1 cellular context compared by ENCODE assay signal in the genomic region with DNA sequence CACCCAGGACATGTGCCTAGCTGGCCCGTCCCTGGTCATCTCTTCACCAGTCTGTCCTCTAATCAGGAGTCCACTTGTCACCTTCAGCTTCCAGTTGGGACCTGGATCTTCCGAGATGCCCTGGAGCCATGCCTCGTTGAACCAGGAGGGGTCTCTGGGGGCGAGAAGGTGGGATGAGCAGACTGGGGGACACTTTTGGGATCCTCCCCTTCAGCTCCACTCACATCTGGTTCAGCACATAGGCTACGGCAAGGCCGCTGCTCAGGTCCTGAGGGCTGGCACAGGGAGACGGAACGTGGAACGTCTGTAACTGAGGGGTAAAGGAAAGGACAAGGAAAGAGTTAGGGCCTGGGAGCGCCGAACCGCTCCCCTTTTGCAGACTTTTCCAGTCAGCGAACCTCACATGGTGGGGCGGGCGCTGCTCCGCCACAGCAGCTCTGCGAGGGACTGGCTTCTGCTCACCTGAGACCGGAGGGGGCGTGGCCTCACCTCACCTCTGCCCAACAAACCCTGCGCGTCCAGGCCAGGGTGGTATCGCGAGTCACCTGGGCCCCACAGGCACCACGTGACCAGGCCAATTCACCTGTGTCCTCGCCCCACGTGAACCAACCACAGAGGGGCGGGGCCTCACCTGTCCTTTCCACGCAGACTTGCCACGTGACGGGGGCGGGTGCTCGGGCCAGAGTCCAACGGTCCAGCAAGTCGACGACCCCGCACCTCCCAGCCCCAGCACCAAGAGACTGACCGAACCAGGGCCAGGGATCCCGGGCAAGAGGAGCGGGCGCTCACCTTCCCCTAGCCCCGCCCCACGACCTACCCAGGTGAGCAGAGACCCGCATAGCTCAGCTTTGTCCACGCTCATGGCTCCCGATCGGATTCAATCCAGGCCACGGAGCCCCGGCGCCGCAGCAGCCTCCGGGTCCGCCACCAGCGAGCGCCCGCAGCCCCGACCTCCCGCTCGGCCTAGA.
TF ChIP-seq lines count a peak whose summit lies in the region.

HOOK2 (minus strand) TSS at position 965 of the 968 bp plus-strand sequence; CDS start at position 862, 103 bp downstream.

TF ChIP-seq in K562, 482 proteins besides CTCF, POLR2A, EP300 and RAD21 (continues in another document):
- peak; percentile 28; the same call in 1 of the 2 replicates for TF ChIP-seq MYC (IDR thresholded peaks at IDR 0.05; ENCODE audit: low read depth, low read length)
- peak; percentile 70; the same call in 1 of the 2 replicates for TF ChIP-seq MYC (CRISPR knock-in tag; IDR thresholded peaks at IDR 0.05; ENCODE audit: borderline replicate concordance, low read depth)
- TF ChIP-seq, protein P1, sequence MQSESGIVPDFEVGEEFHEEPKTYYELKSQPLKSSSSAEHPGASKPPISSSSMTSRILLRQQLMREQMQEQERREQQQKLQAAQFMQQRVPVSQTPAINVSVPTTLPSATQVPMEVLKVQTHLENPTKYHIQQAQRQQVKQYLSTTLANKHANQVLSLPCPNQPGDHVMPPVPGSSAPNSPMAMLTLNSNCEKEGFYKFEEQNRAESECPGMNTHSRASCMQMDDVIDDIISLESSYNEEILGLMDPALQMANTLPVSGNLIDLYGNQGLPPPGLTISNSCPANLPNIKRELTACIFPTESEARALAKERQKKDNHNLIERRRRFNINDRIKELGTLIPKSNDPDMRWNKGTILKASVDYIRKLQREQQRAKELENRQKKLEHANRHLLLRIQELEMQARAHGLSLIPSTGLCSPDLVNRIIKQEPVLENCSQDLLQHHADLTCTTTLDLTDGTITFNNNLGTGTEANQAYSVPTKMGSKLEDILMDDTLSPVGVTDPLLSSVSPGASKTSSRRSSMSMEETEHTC (IDR thresholded peaks at IDR 0.05): 0 out of 2 replicates have a peak, but pooled peaks have one; percentile 35
- TF ChIP-seq HCFC1 (IDR thresholded peaks at IDR 0.05; ENCODE audit: low read depth, low read length): no peak
- peak; percentile 30; the same call in 1 of the 2 replicates for TF ChIP-seq SP1 (CRISPR knock-in tag; IDR thresholded peaks at IDR 0.05)
- TF ChIP-seq NKRF (IDR thresholded peaks at IDR 0.05; ENCODE audit: borderline replicate concordance): peak; percentile 63; the same call in 1 of the 2 replicates
- TF ChIP-seq, protein P2, sequence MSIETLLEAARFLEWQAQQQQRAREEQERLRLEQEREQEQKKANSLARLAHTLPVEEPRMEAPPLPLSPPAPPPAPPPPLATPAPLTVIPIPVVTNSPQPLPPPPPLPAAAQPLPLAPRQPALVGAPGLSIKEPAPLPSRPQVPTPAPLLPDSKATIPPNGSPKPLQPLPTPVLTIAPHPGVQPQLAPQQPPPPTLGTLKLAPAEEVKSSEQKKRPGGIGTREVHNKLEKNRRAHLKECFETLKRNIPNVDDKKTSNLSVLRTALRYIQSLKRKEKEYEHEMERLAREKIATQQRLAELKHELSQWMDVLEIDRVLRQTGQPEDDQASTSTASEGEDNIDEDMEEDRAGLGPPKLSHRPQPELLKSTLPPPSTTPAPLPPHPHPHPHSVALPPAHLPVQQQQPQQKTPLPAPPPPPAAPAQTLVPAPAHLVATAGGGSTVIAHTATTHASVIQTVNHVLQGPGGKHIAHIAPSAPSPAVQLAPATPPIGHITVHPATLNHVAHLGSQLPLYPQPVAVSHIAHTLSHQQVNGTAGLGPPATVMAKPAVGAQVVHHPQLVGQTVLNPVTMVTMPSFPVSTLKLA (conservative IDR thresholded peaks at IDR 0.05): peak; percentile 53 to 74; a peak in 3 of 4 replicates
- TF ChIP-seq, protein P3, sequence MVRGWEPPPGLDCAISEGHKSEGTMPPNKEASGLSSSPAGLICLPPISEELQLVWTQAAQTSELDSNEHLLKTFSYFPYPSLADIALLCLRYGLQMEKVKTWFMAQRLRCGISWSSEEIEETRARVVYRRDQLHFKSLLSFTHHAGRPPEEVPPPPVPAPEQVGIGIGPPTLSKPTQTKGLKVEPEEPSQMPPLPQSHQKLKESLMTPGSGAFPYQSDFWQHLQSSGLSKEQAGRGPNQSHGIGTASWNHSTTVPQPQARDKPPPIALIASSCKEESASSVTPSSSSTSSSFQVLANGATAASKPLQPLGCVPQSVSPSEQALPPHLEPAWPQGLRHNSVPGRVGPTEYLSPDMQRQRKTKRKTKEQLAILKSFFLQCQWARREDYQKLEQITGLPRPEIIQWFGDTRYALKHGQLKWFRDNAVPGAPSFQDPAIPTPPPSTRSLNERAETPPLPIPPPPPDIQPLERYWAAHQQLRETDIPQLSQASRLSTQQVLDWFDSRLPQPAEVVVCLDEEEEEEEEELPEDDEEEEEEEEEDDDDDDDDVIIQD (CRISPR knock-in tag; IDR thresholded peaks at IDR 0.05): peak; percentile 30; the same call in 1 of the 2 replicates
- TF ChIP-seq, protein P4, sequence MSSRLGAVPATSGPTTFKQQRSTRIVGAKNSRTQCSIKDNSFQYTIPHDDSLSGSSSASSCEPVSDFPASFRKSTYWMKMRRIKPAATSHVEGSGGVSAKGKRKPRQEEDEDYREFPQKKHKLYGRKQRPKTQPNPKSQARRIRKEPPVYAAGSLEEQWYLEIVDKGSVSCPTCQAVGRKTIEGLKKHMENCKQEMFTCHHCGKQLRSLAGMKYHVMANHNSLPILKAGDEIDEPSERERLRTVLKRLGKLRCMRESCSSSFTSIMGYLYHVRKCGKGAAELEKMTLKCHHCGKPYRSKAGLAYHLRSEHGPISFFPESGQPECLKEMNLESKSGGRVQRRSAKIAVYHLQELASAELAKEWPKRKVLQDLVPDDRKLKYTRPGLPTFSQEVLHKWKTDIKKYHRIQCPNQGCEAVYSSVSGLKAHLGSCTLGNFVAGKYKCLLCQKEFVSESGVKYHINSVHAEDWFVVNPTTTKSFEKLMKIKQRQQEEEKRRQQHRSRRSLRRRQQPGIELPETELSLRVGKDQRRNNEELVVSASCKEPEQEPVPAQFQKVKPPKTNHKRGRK (tag; IDR thresholded peaks at IDR 0.05): no peak
- TF ChIP-seq ZFX (CRISPR knock-in tag; IDR thresholded peaks at IDR 0.05): peak; percentile 48; the same call in 1 of the 2 replicates
- TF ChIP-seq RBBP5 (IDR thresholded peaks at IDR 0.05; ENCODE audit: borderline replicate concordance, insufficient read depth, low read length, poor library complexity, severe bottlenecking): peak; percentile 29
- TF ChIP-seq KAT2B (IDR thresholded peaks at IDR 0.05; ENCODE audit: low read depth, low read length): no peak
- no peak for TF ChIP-seq ESRRA (IDR thresholded peaks at IDR 0.05; ENCODE audit: borderline replicate concordance, low read depth)
- 0 out of 2 replicates have a peak, but pooled peaks have one; percentile 13 for TF ChIP-seq ZSCAN32 (CRISPR knock-in tag; IDR thresholded peaks at IDR 0.05)
- peak; percentile 90 for TF ChIP-seq RAD51 (IDR thresholded peaks at IDR 0.05; ENCODE audit: borderline replicate concordance, low read depth)
- TF ChIP-seq ZFP91 (CRISPR knock-in tag; IDR thresholded peaks at IDR 0.05): peak; percentile 45; the same call in 1 of the 2 replicates
- peak; percentile 60 for TF ChIP-seq L3MBTL2 (IDR thresholded peaks at IDR 0.05)
- no peak for TF ChIP-seq DLX4 (CRISPR knock-in tag; IDR thresholded peaks at IDR 0.05)
- peak; percentile 50; the same call in 1 of the 2 replicates for TF ChIP-seq KLF13 (tag; IDR thresholded peaks at IDR 0.05; ENCODE audit: borderline replicate concordance, low read depth)
- TF ChIP-seq ZNF609 (CRISPR knock-in tag; IDR thresholded peaks at IDR 0.05; ENCODE audit: borderline replicate concordance): no peak
- TF ChIP-seq, protein P5, sequence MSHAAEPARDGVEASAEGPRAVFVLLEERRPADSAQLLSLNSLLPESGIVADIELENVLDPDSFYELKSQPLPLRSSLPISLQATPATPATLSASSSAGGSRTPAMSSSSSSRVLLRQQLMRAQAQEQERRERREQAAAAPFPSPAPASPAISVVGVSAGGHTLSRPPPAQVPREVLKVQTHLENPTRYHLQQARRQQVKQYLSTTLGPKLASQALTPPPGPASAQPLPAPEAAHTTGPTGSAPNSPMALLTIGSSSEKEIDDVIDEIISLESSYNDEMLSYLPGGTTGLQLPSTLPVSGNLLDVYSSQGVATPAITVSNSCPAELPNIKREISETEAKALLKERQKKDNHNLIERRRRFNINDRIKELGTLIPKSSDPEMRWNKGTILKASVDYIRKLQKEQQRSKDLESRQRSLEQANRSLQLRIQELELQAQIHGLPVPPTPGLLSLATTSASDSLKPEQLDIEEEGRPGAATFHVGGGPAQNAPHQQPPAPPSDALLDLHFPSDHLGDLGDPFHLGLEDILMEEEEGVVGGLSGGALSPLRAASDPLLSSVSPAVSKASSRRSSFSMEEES (CRISPR knock-in tag; IDR thresholded peaks at IDR 0.05): peak; percentile 79
- peak; percentile 60; the same call in 1 of the 2 replicates for TF ChIP-seq TOE1 (IDR thresholded peaks at IDR 0.05; ENCODE audit: borderline replicate concordance)
- peak; percentile 74; the same call in 1 of the 2 replicates for TF ChIP-seq TOE1 (CRISPR knock-in tag; IDR thresholded peaks at IDR 0.05; ENCODE audit: borderline replicate concordance, low read depth)
- peak in 1 of 2 experiments; percentile 35; a peak in 1 of 4 replicates for TF ChIP-seq HDAC1 (IDR thresholded peaks at IDR 0.05)
- TF ChIP-seq E2F6 (IDR thresholded peaks at IDR 0.05; ENCODE audit: borderline replicate concordance in 1 of 2, extremely low read depth in 1 of 2, insufficient read depth in 1 of 2, insufficient read length in 1 of 2, low read depth in 1 of 2, low read length in 1 of 2, poor library complexity in 1 of 2, severe bottlenecking in 1 of 2): peak; percentile 21 to 31
- TF ChIP-seq, protein P6, sequence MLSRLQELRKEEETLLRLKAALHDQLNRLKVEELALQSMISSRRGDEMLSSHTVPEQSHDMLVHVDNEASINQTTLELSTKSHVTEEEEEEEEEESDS (CRISPR knock-in tag; IDR thresholded peaks at IDR 0.05): no peak
- no peak for TF ChIP-seq BRF1 (IDR thresholded peaks at IDR 0.05; ENCODE audit: borderline replicate concordance, extremely low read depth, insufficient read length)
- TF ChIP-seq E2F3 (CRISPR knock-in tag; IDR thresholded peaks at IDR 0.05): no peak
- peak; percentile 65 for TF ChIP-seq RBFOX2 (IDR thresholded peaks at IDR 0.05; ENCODE audit: low read depth, low read length)
- 0 out of 2 replicates have a peak, but pooled peaks have one; percentile 30 for TF ChIP-seq CBFB (CRISPR knock-in tag; IDR thresholded peaks at IDR 0.05)
